Comparison of ENCODE assay signal across 20 cellular contexts in the genomic region with DNA sequence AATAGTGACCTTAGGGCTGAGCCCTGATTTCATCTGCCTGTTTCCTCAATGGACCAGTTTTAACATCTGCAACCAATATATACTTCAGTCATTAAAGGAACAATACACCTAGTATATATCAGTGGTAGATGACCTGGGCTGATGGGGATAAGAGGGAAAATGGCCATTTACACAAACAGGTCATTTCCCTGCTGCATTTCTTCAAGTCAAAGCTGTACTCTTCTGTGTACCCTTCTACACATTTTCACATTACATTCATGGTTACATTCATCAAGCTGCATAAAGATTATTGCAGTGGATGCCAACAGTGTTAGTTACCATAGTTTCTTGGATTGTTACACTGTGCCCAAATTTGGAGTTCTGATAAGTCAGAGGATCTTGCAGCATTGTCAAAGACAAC.
"Had no signal": no experiment of that assay in that cellular context is flagged by ENCODE, and none has a peak within 500 bp of the region (broad histone marks: within the 10 kb centered on the region; RNA-seq: fewer than 3 reads in every experiment).

No MANE protein-coding gene starts in this region.

- H3K4me1 Mint-ChIP-seq: activated CD4-positive, alpha-beta T cell treated with anti-CD3 and anti-CD28 coated beads, Interleukin-2, amount 10 ng/mL, durations not matched to agents 24 days and 14 days; activated naive CD8-positive, alpha-beta T cell treated with anti-CD3 and anti-CD28 coated beads, Interleukin-2, amount 50 U/mL, for 24 hours; mesothelial cell of epicardium; stimulated activated naive B cell treated with anti-CD40 and anti-IgM and Interleukin-4, amounts not matched to agents 10 μg/mL and 1 μg/mL and 100 μg/mL, for 72 hours had no signal

- H3K4me1 ChIP-seq: breast epithelium, foreskin keratinocyte, spleen had no signal

- H3K36me3 Mint-ChIP-seq: natural killer cell treated with Interleukin-12 subunit alpha and Interleukin-12 subunit beta and Interleukin-15 and Interleukin-18, amount 100 ng/mL, for 72 hours had no signal

- H3K27ac Mint-ChIP-seq: activated CD4-positive, alpha-beta T cell treated with anti-CD3 and anti-CD28 coated beads, Interleukin-2, amount 10 ng/mL, durations not matched to agents 24 days and 14 days; activated CD8-positive, alpha-beta T cell treated with anti-CD3 and anti-CD28 coated beads, Interleukin-2, amount 10 ng/mL, durations not matched to agents 7 days and 5 days; activated naive CD4-positive, alpha-beta T cell treated with anti-CD3 and anti-CD28 coated beads for 36 hours; activated naive CD8-positive, alpha-beta T cell treated with anti-CD3 and anti-CD28 coated beads, Interleukin-2, amount 50 U/mL, for 24 hours; activated T-cell treated with anti-CD3 and anti-CD28 coated beads, Interleukin-2, amount 50 U/mL, for 24 hours; mesothelial cell of epicardium; natural killer cell treated with Interleukin-12 subunit alpha and Interleukin-12 subunit beta and Interleukin-15 and Interleukin-18, amount 100 ng/mL, for 72 hours; stimulated activated naive B cell treated with anti-CD40 and anti-IgM and Interleukin-4, amounts not matched to agents 10 μg/mL and 1 μg/mL and 100 μg/mL, for 72 hours; T-helper 1 cell treated with Interleukin-12 subunit alpha and Interleukin-12 subunit beta and Interleukin-4 antibody, amounts not matched to agents 30 μg/mL and 1 μg/mL, for 36 hours had no signal

- H3K4me3 Mint-ChIP-seq: activated CD4-positive, alpha-beta T cell treated with anti-CD3 and anti-CD28 coated beads, Interleukin-2, amount 10 ng/mL, durations not matched to agents 24 days and 14 days; activated CD8-positive, alpha-beta T cell treated with anti-CD3 and anti-CD28 coated beads, Interleukin-2, amount 10 ng/mL, durations not matched to agents 7 days and 5 days; activated naive CD4-positive, alpha-beta T cell treated with anti-CD3 and anti-CD28 coated beads for 36 hours; activated naive CD8-positive, alpha-beta T cell treated with anti-CD3 and anti-CD28 coated beads, Interleukin-2, amount 50 U/mL, for 24 hours; activated T-cell treated with anti-CD3 and anti-CD28 coated beads, Interleukin-2, amount 50 U/mL, for 24 hours; mesothelial cell of epicardium; natural killer cell treated with Interleukin-12 subunit alpha and Interleukin-12 subunit beta and Interleukin-15 and Interleukin-18, amount 100 ng/mL, for 72 hours; stimulated activated naive B cell treated with anti-CD40 and anti-IgM and Interleukin-4, amounts not matched to agents 10 μg/mL and 1 μg/mL and 100 μg/mL, for 72 hours; T-helper 1 cell treated with Interleukin-12 subunit alpha and Interleukin-12 subunit beta and Interleukin-4 antibody, amounts not matched to agents 30 μg/mL and 1 μg/mL, for 36 hours had no signal

- H3K27ac ChIP-seq: breast epithelium, foreskin keratinocyte, spleen, vagina had no signal

- H3K9me3 ChIP-seq: breast epithelium, spleen, thyroid gland, vagina had no signal

- H3K27me3 Mint-ChIP-seq: activated CD4-positive, alpha-beta T cell treated with anti-CD3 and anti-CD28 coated beads, Interleukin-2, amount 10 ng/mL, durations not matched to agents 24 days and 14 days; activated naive CD8-positive, alpha-beta T cell treated with anti-CD3 and anti-CD28 coated beads, Interleukin-2, amount 50 U/mL, for 24 hours; activated T-cell treated with anti-CD3 and anti-CD28 coated beads, Interleukin-2, amount 50 U/mL, for 24 hours; natural killer cell treated with Interleukin-12 subunit alpha and Interleukin-12 subunit beta and Interleukin-15 and Interleukin-18, amount 100 ng/mL, for 72 hours; stimulated activated naive B cell treated with anti-CD40 and anti-IgM and Interleukin-4, amounts not matched to agents 10 μg/mL and 1 μg/mL and 100 μg/mL, for 72 hours had no signal

- DNase-seq: activated CD4-positive, alpha-beta T cell treated with anti-CD3 and anti-CD28 coated beads, Interleukin-2, amount 10 ng/mL, durations not matched to agents 24 days and 14 days; activated CD8-positive, alpha-beta T cell treated with anti-CD3 and anti-CD28 coated beads, Interleukin-2, amount 10 ng/mL, durations not matched to agents 7 days and 5 days; activated naive CD4-positive, alpha-beta T cell treated with anti-CD3 and anti-CD28 coated beads for 36 hours; activated naive CD8-positive, alpha-beta T cell treated with anti-CD3 and anti-CD28 coated beads, Interleukin-2, amount 50 U/mL, for 24 hours; activated T-cell treated with anti-CD3 and anti-CD28 coated beads, Interleukin-2, amount 50 U/mL, for 24 hours; cerebellar nuclear complex; cortex of kidney; effector memory CD4-positive, alpha-beta T cell; foreskin keratinocyte; glutamatergic neuron; hippocampal formation; sigmoid colon; spleen; stimulated activated naive B cell treated with anti-CD40 and anti-IgM and Interleukin-4, amounts not matched to agents 10 μg/mL and 1 μg/mL and 100 μg/mL, for 72 hours; thyroid gland had no signal

- H3K27me3 ChIP-seq: breast epithelium, foreskin keratinocyte, sigmoid colon, spleen, thyroid gland, vagina had no signal

- H3K9me3 Mint-ChIP-seq: activated CD4-positive, alpha-beta T cell treated with anti-CD3 and anti-CD28 coated beads, Interleukin-2, amount 10 ng/mL, durations not matched to agents 24 days and 14 days; activated naive CD4-positive, alpha-beta T cell treated with anti-CD3 and anti-CD28 coated beads for 36 hours; activated naive CD8-positive, alpha-beta T cell treated with anti-CD3 and anti-CD28 coated beads, Interleukin-2, amount 50 U/mL, for 24 hours; activated T-cell treated with anti-CD3 and anti-CD28 coated beads, Interleukin-2, amount 50 U/mL, for 24 hours; natural killer cell treated with Interleukin-12 subunit alpha and Interleukin-12 subunit beta and Interleukin-15 and Interleukin-18, amount 100 ng/mL, for 72 hours; stimulated activated naive B cell treated with anti-CD40 and anti-IgM and Interleukin-4, amounts not matched to agents 10 μg/mL and 1 μg/mL and 100 μg/mL, for 72 hours; T-helper 1 cell treated with Interleukin-12 subunit alpha and Interleukin-12 subunit beta and Interleukin-4 antibody, amounts not matched to agents 30 μg/mL and 1 μg/mL, for 36 hours had no signal

- ATAC-seq: activated CD8-positive, alpha-beta T cell treated with anti-CD3 and anti-CD28 coated beads, Interleukin-2, amount 10 ng/mL, durations not matched to agents 7 days and 5 days; activated naive CD8-positive, alpha-beta T cell treated with anti-CD3 and anti-CD28 coated beads, Interleukin-2, amount 50 U/mL, for 24 hours; foreskin keratinocyte; natural killer cell treated with Interleukin-12 subunit alpha and Interleukin-12 subunit beta and Interleukin-15 and Interleukin-18, amount 100 ng/mL, for 72 hours; stimulated activated naive B cell treated with anti-CD40 and anti-IgM and Interleukin-4, amounts not matched to agents 10 μg/mL and 1 μg/mL and 100 μg/mL, for 72 hours had no signal

- H3K4me3 ChIP-seq: breast epithelium, sigmoid colon, spleen, thyroid gland, vagina had no signal
